ENCODE assay signal across 20 cellular contexts in the genomic region with DNA sequence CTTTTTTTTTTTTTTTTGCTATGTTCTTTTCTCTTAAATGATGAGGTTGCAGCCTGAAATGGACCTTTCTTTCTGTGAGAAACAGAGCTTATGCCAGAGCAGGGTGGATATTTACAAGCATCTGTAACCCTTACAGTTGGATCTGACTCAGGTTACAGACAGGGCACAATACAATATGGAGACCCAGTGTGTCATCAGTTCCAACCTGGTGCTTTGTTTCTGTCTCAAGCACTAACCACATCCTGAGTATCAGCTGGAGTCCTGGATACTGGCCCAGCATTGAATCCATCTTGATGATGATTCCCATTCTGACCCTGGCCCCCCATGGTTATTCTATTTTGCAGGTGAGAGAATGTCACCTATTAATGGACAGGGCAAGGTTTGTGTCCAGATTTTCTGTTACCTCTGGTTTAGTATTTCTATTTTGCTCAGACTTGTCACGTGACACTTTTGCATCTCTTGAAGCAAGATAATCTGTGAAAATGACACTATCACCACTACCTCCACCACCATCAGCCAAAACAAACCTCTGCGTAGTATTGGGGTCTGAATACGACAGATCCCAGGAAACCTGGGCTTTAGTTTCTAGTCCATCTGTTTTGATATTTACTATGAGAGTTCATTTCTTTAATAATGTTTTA.
A peak's percentile ranks its signal among the peaks of the same experiment; 100 is the strongest.
DNase-seq lines count a peak whose midpoint lies in the region; ATAC-seq and TF ChIP-seq lines count a peak whose summit lies in the region.
"Had no signal": no experiment of that assay in that cellular context is flagged by ENCODE, and none has a peak within 500 bp of the region (broad histone marks: within the 10 kb centered on the region; RNA-seq: fewer than 3 reads in every experiment).

No MANE protein-coding gene starts in this region.

- no peak for ATAC-seq in GM18909 (IDR thresholded peaks at IDR 0.05; ENCODE audit: poor library complexity, unreplicated experiment)
- ATAC-seq in GM19455 (IDR thresholded peaks at IDR 0.05; ENCODE audit: unreplicated experiment) = no peak
- ATAC-seq: activated CD8-positive, alpha-beta T cell treated with anti-CD3 and anti-CD28 coated beads, Interleukin-2, amount 10 ng/mL, durations not matched to agents 7 days and 5 days; activated T-cell treated with anti-CD3 and anti-CD28 coated beads, Interleukin-2, amount 50 U/mL, for 72 hours; T-helper 17 cell had no signal

- DNase-seq in NCI-H1694 treated with DMSO at 0.1 percent for 48 hours (lab: John Stamatoyannopoulos, UW) (peak; percentile 17), NCI-H1694 (lab: John Stamatoyannopoulos, UW) (no peak), NCI-H2081 treated with DMSO at 0.1 percent for 48 hours (lab: John Stamatoyannopoulos, UW) (peak; percentile 20), astrocyte of the cerebellum (ENCODE audit: low read depth) (peak; percentile 63), skeletal muscle cell (ENCODE audit: low read depth) (peak; percentile 26), T-helper 1 cell (no peak)
- DNase-seq: activated CD8-positive, alpha-beta T cell treated with anti-CD3 and anti-CD28 coated beads, Interleukin-2, amount 10 ng/mL, durations not matched to agents 7 days and 5 days; activated naive CD8-positive, alpha-beta T cell treated with anti-CD3 and anti-CD28 coated beads for 36 hours; activated T-cell treated with anti-CD3 and anti-CD28 coated beads, Interleukin-2, amount 50 U/mL, for 72 hours; H7; Karpas-422; NCI-H1436; retina; SHP77 treated with DMSO at 0.1 percent for 48 hours; stimulated activated naive CD4-positive, alpha-beta T cell; T-helper 17 cell; transverse colon had no signal

- in situ Hi-C loops in astrocyte of the cerebellum (cut with HindIII; ENCODE audit: low sequenced_read_pairs) = no loop called here

- H3K4me3 ChIP-seq in astrocyte of the cerebellum (ENCODE audit: low read depth, low read length) (no peak overlapping the region), skeletal muscle cell (ENCODE audit: low read depth, low read length) (no peak overlapping the region)
- H3K4me3 ChIP-seq: dorsolateral prefrontal cortex, transverse colon had no signal

- no peak for TF ChIP-seq CTCF in astrocyte of the cerebellum (IDR thresholded peaks at IDR 0.05; ENCODE audit: low read depth, low read length, missing control alignments)

Comparison
In these comparisons a context has a peak if more than half of its experiments do, and no peak if none do; other contexts are left out.
1. DNase-seq: peak in NCI-H1694 treated with DMSO at 0.1 percent for 48 hours (single experiment), NCI-H2081 treated with DMSO at 0.1 percent for 48 hours (single experiment), astrocyte of the cerebellum (single experiment) and skeletal muscle cell (single experiment); none in NCI-H1694 (single experiment) and T-helper 1 cell (0 of 5).